ENCODE assay signal across 1 cellular context in genomic region chr5:137492321-137492720, GRCh38.
TF ChIP-seq lines count a peak whose summit lies in the region.

No MANE protein-coding gene starts in this region.

TF ChIP-seq in IMR-90, 13 proteins besides CTCF, POLR2A, EP300 and RAD21 (continued from another document):
- TF ChIP-seq BHLHE40 (IDR thresholded peaks at IDR 0.05; ENCODE audit: low read depth, low read length) = no peak
- peak; percentile 57; the same call in 1 of the 2 replicates for TF ChIP-seq CEBPB (IDR thresholded peaks at IDR 0.05; ENCODE audit: low read depth, low read length)
- TF ChIP-seq ELK1 (IDR thresholded peaks at IDR 0.05; ENCODE audit: borderline replicate concordance, low read depth, low read length) = no peak
- no peak for TF ChIP-seq USF2 (IDR thresholded peaks at IDR 0.05; ENCODE audit: low read depth, low read length)
- TF ChIP-seq RFX5 (IDR thresholded peaks at IDR 0.05; ENCODE audit: low read depth, low read length) = peak; percentile 39; the same call in 1 of the 2 replicates
- no peak; the same call in 1 of the 2 replicates for TF ChIP-seq FOS (IDR thresholded peaks at IDR 0.05; ENCODE audit: low read depth, low read length)
- peak; percentile 0 for TF ChIP-seq RCOR1 (IDR thresholded peaks at IDR 0.05; ENCODE audit: insufficient replicate concordance, low read length)
